ENCODE assay signal across 8 cellular contexts in the genomic region with DNA sequence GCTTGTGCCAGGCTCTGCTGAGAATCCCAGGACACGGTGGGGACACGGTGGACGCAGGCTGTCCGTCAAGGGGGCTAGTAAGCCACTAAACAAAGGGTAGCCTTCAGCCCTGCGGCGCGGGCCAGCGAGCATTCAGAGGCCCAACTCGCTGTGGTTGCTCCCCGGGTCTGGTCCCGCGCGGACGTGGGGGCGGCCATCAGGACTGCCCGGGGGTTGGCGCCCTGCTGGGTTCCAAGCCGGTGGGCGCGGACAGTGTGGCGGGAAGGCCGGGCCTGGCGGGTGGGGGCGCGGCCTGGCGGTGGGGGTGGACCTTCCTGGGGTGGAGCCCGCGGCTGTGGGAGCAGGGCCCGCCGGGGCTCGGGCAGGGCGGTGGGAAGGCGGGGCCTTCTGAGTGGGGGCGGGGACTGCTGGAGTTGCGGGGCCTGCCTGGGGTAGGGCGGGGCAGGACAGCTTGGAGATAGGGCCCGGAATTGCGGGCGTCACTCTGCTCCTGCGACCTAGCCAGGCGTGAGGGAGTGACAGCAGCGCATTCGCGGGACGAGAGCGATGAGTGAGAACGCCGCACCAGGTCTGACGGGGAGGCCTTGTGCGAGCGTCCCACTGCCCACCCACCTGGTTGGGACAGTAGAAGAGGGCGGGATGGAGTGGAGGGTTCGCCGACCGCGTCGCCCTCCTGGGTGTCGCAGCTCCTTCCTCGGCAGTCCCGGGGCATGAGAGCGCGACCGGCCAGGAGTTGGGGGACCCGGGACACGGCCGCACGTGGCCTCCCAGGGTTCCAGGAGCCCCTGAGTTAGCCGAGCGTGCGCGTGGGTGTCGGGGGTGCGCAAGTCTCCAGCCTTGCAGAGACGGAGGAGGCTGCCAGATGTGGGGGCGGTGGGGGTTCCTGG. TPM values are rescaled to one million over a fixed set of nuclear protein-coding genes. Genes with fewer than 3 reads are reported as not detected.
DNase-seq lines count a peak whose midpoint lies in the region; ATAC-seq and TF ChIP-seq lines count a peak whose summit lies in the region.

A gene with protein sequence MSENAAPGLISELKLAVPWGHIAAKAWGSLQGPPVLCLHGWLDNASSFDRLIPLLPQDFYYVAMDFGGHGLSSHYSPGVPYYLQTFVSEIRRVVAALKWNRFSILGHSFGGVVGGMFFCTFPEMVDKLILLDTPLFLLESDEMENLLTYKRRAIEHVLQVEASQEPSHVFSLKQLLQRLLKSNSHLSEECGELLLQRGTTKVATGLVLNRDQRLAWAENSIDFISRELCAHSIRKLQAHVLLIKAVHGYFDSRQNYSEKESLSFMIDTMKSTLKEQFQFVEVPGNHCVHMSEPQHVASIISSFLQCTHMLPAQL (plus strand): TSS at position 482 of the 887 bp plus-strand sequence. CDS start 65 bp downstream, at position 547.

- peaks cover 22% of the 10 kb centered on the region for H3F3A ChIP-seq in neural progenitor cell (ENCODE audit: low read depth)

- no peak within 1 kb of the TSS for H3K27ac ChIP-seq in foreskin keratinocyte
- H3K27ac ChIP-seq in neural progenitor cell, result no peak within 1 kb of the TSS

- no peak for TF ChIP-seq CTCF in foreskin keratinocyte (conservative IDR thresholded peaks at IDR 0.05)
- TF ChIP-seq CTCF in neural progenitor cell (IDR thresholded peaks at IDR 0.05), result no peak

- peaks cover 8% of the 10 kb centered on the region for H3K9me3 ChIP-seq in neural progenitor cell (ENCODE audit: low read depth)

- peak within 1 kb of the TSS; percentile 35 for H2AFZ ChIP-seq in neural progenitor cell (replicated peaks)

- H3K9ac ChIP-seq in neural progenitor cell, result no peak within 1 kb of the TSS

- H3K4me3 Mint-ChIP-seq in neural progenitor cell, result peak within 1 kb of the TSS; percentile 80
- H3K4me3 Mint-ChIP-seq in stimulated activated naive CD8-positive, alpha-beta T cell treated with anti-CD3 and anti-CD28 coated beads, Interleukin-15, amount 100 ng/mL, for 72 hours, result peak within 1 kb of the TSS; percentile 87 to 90

- no peaks in the 10 kb centered on the region for H4K20me1 ChIP-seq in neural progenitor cell (ENCODE audit: low read depth)

- peaks cover 19% of the 10 kb centered on the region for H3K27me3 Mint-ChIP-seq in neural progenitor cell (ENCODE audit: insufficient read depth, low read depth)
- peaks cover 7% of the 10 kb centered on the region for H3K27me3 Mint-ChIP-seq in stimulated activated naive CD8-positive, alpha-beta T cell treated with anti-CD3 and anti-CD28 coated beads, Interleukin-15, amount 100 ng/mL, for 72 hours

- TF ChIP-seq POLR2A in Raji (IDR thresholded peaks at IDR 0.05; ENCODE audit: insufficient read depth, low read depth, low read length), result peak; percentile 75

- ATAC-seq in HG03469 (IDR thresholded peaks at IDR 0.05; ENCODE audit: unreplicated experiment) (peak; percentile 32), foreskin keratinocyte (peak; percentile 84)
- ATAC-seq in stimulated activated naive CD8-positive, alpha-beta T cell treated with anti-CD3 and anti-CD28 coated beads, Interleukin-15, amount 100 ng/mL, for 72 hours, result peak; percentile 95

- H3K4me1 Mint-ChIP-seq in neural progenitor cell, result peaks cover 19% of the 10 kb centered on the region
- H3K4me1 Mint-ChIP-seq in stimulated activated naive CD8-positive, alpha-beta T cell treated with anti-CD3 and anti-CD28 coated beads, Interleukin-15, amount 100 ng/mL, for 72 hours, result peaks cover 24% of the 10 kb centered on the region

- no peaks in the 10 kb centered on the region for H3K79me2 ChIP-seq in neural progenitor cell (ENCODE audit: low read depth)

- peak within 1 kb of the TSS; percentile 53 for H3K4me3 ChIP-seq in neural progenitor cell

- peaks cover 6% of the 10 kb centered on the region for H3K4me1 ChIP-seq in foreskin keratinocyte
- peaks cover 6% of the 10 kb centered on the region for H3K4me1 ChIP-seq in neural progenitor cell

- H3K27me3 ChIP-seq in foreskin keratinocyte, result peaks cover 9% of the 10 kb centered on the region
- H3K27me3 ChIP-seq in neural progenitor cell, result peaks cover 22% of the 10 kb centered on the region

- H3K36me3 Mint-ChIP-seq in neural progenitor cell, result peaks cover 6% of the 10 kb centered on the region

- H3K9me3 Mint-ChIP-seq in neural progenitor cell, result peaks cover 15% of the 10 kb centered on the region
- no peaks in the 10 kb centered on the region for H3K9me3 Mint-ChIP-seq in stimulated activated naive CD8-positive, alpha-beta T cell treated with anti-CD3 and anti-CD28 coated beads, Interleukin-15, amount 100 ng/mL, for 72 hours

- H3K4me2 ChIP-seq in neural progenitor cell, result peak within 1 kb of the TSS; percentile 80

- peak within 1 kb of the TSS; percentile 57 for H3K27ac Mint-ChIP-seq in neural progenitor cell
- H3K27ac Mint-ChIP-seq in stimulated activated naive CD8-positive, alpha-beta T cell treated with anti-CD3 and anti-CD28 coated beads, Interleukin-15, amount 100 ng/mL, for 72 hours, result peak within 1 kb of the TSS; percentile 12 to 33

- DNase-seq in NCI-H510A treated with DMSO at 0.1 percent for 48 hours (lab: John Stamatoyannopoulos, UW) (peak; percentile 16), NCI-H510A (lab: John Stamatoyannopoulos, UW) (no peak), activated gamma-delta T cell treated with Interleukin-2 at 50 U/mL for 16 hours (peak; percentile 68), foreskin keratinocyte (peak; percentile 15 to 34), neural progenitor cell (ENCODE audit: low spot score) (peak; percentile 93)
- peak; percentile 76 to 78 for DNase-seq in stimulated activated naive CD8-positive, alpha-beta T cell treated with anti-CD3 and anti-CD28 coated beads, Interleukin-15, amount 100 ng/mL, for 72 hours

- H3K36me3 ChIP-seq in neural progenitor cell, result no peaks in the 10 kb centered on the region

RNA-seq across cellular contexts. Expression of the gene that starts here (rescaled TPM):
- total RNA-seq in foreskin keratinocyte (0.88 and 1.3 TPM in 2 replicates), neural progenitor cell (ENCODE audit: low replicate concordance) (0.99 TPM in 1 of 2 replicates, not detected in the other)
- polyA plus RNA-seq in foreskin keratinocyte, result 1.1 and 1.5 TPM in 2 replicates

Comparison
In these comparisons a context has a peak if more than half of its experiments do, and no peak if none do; other contexts are left out.
1. Peak in DNase-seq, H3K4me3 ChIP-seq and H3K4me2 ChIP-seq in neural progenitor cell; RNA of the gene not detected or under 1 TPM.
2. ATAC-seq: peak in every context shown above with its lines; median percentile 95 in stimulated activated naive CD8-positive, alpha-beta T cell treated with anti-CD3 and anti-CD28 coated beads, Interleukin-15, amount 100 ng/mL, for 72 hours; 84 in foreskin keratinocyte; 32 in HG03469.